Comparison of ENCODE assay signal across 1 cellular context in the genomic region with DNA sequence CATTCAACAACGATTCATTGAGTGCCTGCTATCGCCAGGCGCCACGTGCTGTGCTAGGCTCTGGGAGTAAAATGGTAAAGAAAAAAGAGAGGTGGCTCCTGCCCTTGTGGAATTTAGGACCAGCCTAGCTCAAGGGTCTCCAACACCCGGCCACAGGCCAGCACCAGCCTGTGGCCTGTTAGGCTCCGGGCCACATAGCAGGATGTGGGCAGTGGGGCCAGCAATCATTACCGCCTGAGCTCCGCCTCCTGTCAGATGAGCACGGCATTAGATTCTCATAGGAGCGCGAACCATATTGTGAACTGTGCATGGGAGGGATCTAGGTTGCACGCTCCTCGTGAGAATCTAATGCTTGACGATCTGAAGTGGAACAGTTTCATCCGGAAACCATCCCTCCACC.
TF ChIP-seq lines count a peak whose summit lies in the region.

No MANE protein-coding gene starts in this region.

TF ChIP-seq in K562, 482 proteins besides CTCF, POLR2A, EP300 and RAD21:
- TF ChIP-seq, protein P1, sequence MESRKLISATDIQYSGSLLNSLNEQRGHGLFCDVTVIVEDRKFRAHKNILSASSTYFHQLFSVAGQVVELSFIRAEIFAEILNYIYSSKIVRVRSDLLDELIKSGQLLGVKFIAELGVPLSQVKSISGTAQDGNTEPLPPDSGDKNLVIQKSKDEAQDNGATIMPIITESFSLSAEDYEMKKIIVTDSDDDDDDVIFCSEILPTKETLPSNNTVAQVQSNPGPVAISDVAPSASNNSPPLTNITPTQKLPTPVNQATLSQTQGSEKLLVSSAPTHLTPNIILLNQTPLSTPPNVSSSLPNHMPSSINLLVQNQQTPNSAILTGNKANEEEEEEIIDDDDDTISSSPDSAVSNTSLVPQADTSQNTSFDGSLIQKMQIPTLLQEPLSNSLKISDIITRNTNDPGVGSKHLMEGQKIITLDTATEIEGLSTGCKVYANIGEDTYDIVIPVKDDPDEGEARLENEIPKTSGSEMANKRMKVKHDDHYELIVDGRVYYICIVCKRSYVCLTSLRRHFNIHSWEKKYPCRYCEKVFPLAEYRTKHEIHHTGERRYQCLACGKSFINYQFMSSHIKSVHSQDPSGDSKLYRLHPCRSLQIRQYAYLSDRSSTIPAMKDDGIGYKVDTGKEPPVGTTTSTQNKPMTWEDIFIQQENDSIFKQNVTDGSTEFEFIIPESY (CRISPR knock-in tag; IDR thresholded peaks at IDR 0.05): peak; percentile 54; the same call in 1 of the 2 replicates
- TF ChIP-seq, protein P2, sequence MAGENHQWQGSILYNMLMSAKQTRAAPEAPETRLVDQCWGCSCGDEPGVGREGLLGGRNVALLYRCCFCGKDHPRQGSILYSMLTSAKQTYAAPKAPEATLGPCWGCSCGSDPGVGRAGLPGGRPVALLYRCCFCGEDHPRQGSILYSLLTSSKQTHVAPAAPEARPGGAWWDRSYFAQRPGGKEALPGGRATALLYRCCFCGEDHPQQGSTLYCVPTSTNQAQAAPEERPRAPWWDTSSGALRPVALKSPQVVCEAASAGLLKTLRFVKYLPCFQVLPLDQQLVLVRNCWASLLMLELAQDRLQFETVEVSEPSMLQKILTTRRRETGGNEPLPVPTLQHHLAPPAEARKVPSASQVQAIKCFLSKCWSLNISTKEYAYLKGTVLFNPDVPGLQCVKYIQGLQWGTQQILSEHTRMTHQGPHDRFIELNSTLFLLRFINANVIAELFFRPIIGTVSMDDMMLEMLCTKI (IDR thresholded peaks at IDR 0.05; ENCODE audit: partially characterized antibody): no peak
